In the genomic region with DNA sequence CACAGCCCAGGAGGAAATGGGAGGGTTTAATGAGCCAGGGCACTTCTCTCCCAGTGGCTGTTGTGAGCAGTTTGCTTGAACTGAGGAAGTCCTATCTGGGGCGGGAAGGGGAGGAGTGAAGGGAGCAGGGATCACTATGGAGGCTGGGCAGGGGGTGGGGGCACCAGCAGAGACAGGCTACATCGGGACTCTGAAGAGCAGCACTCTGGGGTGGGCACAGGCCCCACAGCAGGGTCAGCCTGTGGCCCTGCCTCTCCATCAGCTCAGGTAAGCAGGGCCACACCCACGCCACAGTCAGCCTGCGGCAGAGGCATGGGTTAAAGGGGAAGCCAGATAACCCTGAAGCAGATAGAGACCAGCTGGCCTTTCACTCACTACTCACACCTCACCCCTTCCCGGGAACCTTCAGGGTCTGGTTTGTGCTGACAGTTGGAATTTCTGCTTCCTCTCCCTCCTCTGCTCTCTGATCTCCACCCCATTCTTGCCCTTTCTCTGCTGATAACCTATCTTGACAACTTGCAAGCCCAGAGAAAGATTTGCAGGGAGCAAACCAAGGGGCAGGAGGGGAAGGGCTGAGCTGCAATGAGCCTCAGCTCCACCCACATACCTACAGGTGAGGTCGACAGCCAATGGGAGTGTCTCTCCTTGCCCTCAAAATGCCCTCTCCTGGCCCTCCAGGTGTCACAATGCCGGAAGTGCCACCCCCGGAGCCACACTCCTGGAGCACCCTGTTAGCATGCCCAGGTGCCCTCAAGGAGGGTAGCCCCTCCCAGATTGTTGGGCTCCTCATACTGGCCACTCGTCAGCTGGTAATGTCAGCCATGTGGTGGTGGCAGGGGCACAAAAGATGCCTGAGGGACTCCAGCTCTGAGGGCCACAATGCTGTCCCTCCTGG, we compare ENCODE assay signal across 10 cellular contexts. TPM values are rescaled to one million over a fixed set of nuclear protein-coding genes. Genes with fewer than 3 reads are reported as not detected.
DNase-seq lines count a peak whose midpoint lies in the region; ATAC-seq and TF ChIP-seq lines count a peak whose summit lies in the region.
"Had no signal": no experiment of that assay in that cellular context is flagged by ENCODE, and none has a peak within 500 bp of the region (broad histone marks: within the 10 kb centered on the region; RNA-seq: fewer than 3 reads in every experiment).

No MANE protein-coding gene starts in this region.

- no peaks in the 10 kb centered on the region for H3K36me3 Mint-ChIP-seq in activated naive CD4-positive, alpha-beta T cell treated with anti-CD3 and anti-CD28 coated beads, Interleukin-2, amount 10 ng/mL, durations not matched to agents 7 days and 5 days

- 21 to 40% (median 30%) methylated on average over 7 to 9 of the region's 9 CpGs for WGBS in stomach, 5 donors

- H3K27ac ChIP-seq in stomach, result peak overlapping the region; percentile 64 to 84 (median 73)
- H3K27ac ChIP-seq: ovary had no signal

- H3K4me3 ChIP-seq in stomach, result no peak overlapping the region
- H3K4me3 ChIP-seq: ovary had no signal

- no peak for TF ChIP-seq POLR2A in stomach (IDR thresholded peaks at IDR 0.05)

- TF ChIP-seq EP300 in stomach (IDR thresholded peaks at IDR 0.05), result no peak

- H3K9me3 ChIP-seq in stomach, result no peaks in the 10 kb centered on the region
- H3K9me3 ChIP-seq: ovary had no signal

- H3K36me3 ChIP-seq in stomach, result no peaks in the 10 kb centered on the region
- H3K36me3 ChIP-seq: ovary had no signal

- peaks cover 48% of the 10 kb centered on the region for H3K27me3 Mint-ChIP-seq in activated naive CD4-positive, alpha-beta T cell treated with anti-CD3 and anti-CD28 coated beads, Interleukin-2, amount 10 ng/mL, durations not matched to agents 7 days and 5 days

- H3K4me1 ChIP-seq in stomach, result peaks cover 22 to 43% (median 39%) of the 10 kb centered on the region in 4 donors

- H3K27me3 ChIP-seq in stomach, result peaks cover 0 to 4% (median 0%) of the 10 kb centered on the region in 3 donors
- H3K27me3 ChIP-seq: ovary had no signal

- no peak overlapping the region for H3K27ac Mint-ChIP-seq in activated naive CD4-positive, alpha-beta T cell treated with anti-CD3 and anti-CD28 coated beads, Interleukin-2, amount 10 ng/mL, durations not matched to agents 7 days and 5 days

- H3K4me3 Mint-ChIP-seq in activated naive CD4-positive, alpha-beta T cell treated with anti-CD3 and anti-CD28 coated beads, Interleukin-2, amount 10 ng/mL, durations not matched to agents 7 days and 5 days, result no peak overlapping the region
- H3K4me3 Mint-ChIP-seq: central memory CD8-positive, alpha-beta T cell had no signal

- no peak for TF ChIP-seq CTCF in stomach (IDR thresholded peaks at IDR 0.05)

- H3K4me1 Mint-ChIP-seq in activated naive CD4-positive, alpha-beta T cell treated with anti-CD3 and anti-CD28 coated beads, Interleukin-2, amount 10 ng/mL, durations not matched to agents 7 days and 5 days, result peaks cover 36% of the 10 kb centered on the region

- no peaks in the 10 kb centered on the region for H3K9me3 Mint-ChIP-seq in activated naive CD4-positive, alpha-beta T cell treated with anti-CD3 and anti-CD28 coated beads, Interleukin-2, amount 10 ng/mL, durations not matched to agents 7 days and 5 days
- H3K9me3 Mint-ChIP-seq: central memory CD8-positive, alpha-beta T cell had no signal

- no peak for ATAC-seq in HG02981 (IDR thresholded peaks at IDR 0.05; ENCODE audit: unreplicated experiment)

- CTCF ChIA-PET in activated naive CD4-positive, alpha-beta T cell treated with anti-CD3 and anti-CD28 coated beads, Interleukin-2, amount 10 ng/mL, durations not matched to agents 7 days and 5 days (lab: Charles Lee), result interaction anchor here (0.7 to 1.0 kb wide), 2 partner anchors 52 to 164 kb away, joined by 3 read pairs; no protein-coding TSS in a partner anchor

- intact Hi-C loops in stomach (cut with DNase I; ENCODE audit: low total_unique reads), result no loop called here

- peak; percentile 73 to 78 for DNase-seq in Kasumi-1 (lab: John Stamatoyannopoulos, UW)
- peak; percentile 56 for DNase-seq in UCSD-AML1 (lab: John Stamatoyannopoulos, UW; ENCODE audit: unreplicated experiment)
- DNase-seq in left kidney (ENCODE audit: low read depth, low spot score), result peak; percentile 55
- DNase-seq in stomach, result peak; percentile 66
- no peak for DNase-seq in AG08396 (ENCODE audit: low spot score)
- no peak for DNase-seq in activated naive CD4-positive, alpha-beta T cell treated with anti-CD3 and anti-CD28 coated beads, Interleukin-2, amount 10 ng/mL, durations not matched to agents 7 days and 5 days
- DNase-seq: NCI-H1694, ovary had no signal

RNA-seq across cellular contexts. Expression of a gene that starts 3.7 kb away (rescaled TPM):
- total RNA-seq in stomach, result 1 to 10 TPM in 1 of 5 donors, under 1 TPM in 1, not detected in 3; 0.92 to 5.5 TPM
- polyA plus RNA-seq in stomach, result under 1 TPM; 0.10 to 0.76 (median 0.25) TPM

Comparison
In these comparisons a context has a peak if more than half of its experiments do, and no peak if none do; other contexts are left out.
1. DNase-seq: peak in Kasumi-1 (2 of 2), UCSD-AML1 (single experiment), left kidney (single experiment) and stomach (single experiment); none in AG08396 (single experiment) and activated naive CD4-positive, alpha-beta T cell treated with anti-CD3 and anti-CD28 coated beads, Interleukin-2, amount 10 ng/mL, durations not matched to agents 7 days and 5 days (single experiment).